8 cellular contexts compared by ENCODE assay signal in genomic region chr22:17629167-17629489, GRCh38. TPM values are rescaled to one million over a fixed set of nuclear protein-coding genes. Genes with fewer than 3 reads are reported as not detected.
DNase-seq lines count a peak whose midpoint lies in the region; ATAC-seq, FAIRE-seq and TF ChIP-seq lines count a peak whose summit lies in the region.

No MANE protein-coding gene starts in this region.

- POLR2A ChIA-PET in naive thymus-derived CD4-positive, alpha-beta T cell (lab: Charles Lee): interaction anchor here (1.0 kb wide), 1 partner anchor 10 kb away, joined by 8 read pairs; the partner anchor contains the start of gene BCL2L13

- H3K4me3 Mint-ChIP-seq in dendritic cell treated with granulocyte-macrophage colony-stimulating factor and Interleukin-4, amounts not matched to agents 40 ng/mL and 50 ng/mL, for 4 days: peak overlapping the region; percentile 88
- H3K4me3 Mint-ChIP-seq in naive thymus-derived CD4-positive, alpha-beta T cell: peak overlapping the region; percentile 89 to 99 (median 96)

- FAIRE-seq in H54 (lab: Jason Lieb, UNC): no peak

- peaks cover 31% of the 10 kb centered on the region for H3K4me1 Mint-ChIP-seq in dendritic cell treated with granulocyte-macrophage colony-stimulating factor and Interleukin-4, amounts not matched to agents 40 ng/mL and 50 ng/mL, for 4 days (ENCODE audit: low read depth)
- H3K4me1 Mint-ChIP-seq in naive thymus-derived CD4-positive, alpha-beta T cell: peaks cover 7 to 34% (median 26%) of the 10 kb centered on the region in 7 donors

- H3K4me3 ChIP-seq in AG10803 (ENCODE audit: low read length): peak overlapping the region; percentile 100
- H3K4me3 ChIP-seq in naive thymus-derived CD4-positive, alpha-beta T cell (ENCODE audit: low read length): peak overlapping the region; percentile 100

- H3K27ac ChIP-seq in naive thymus-derived CD4-positive, alpha-beta T cell (ENCODE audit: low read depth, low read length): peak overlapping the region; percentile 97

- no peaks in the 10 kb centered on the region for H3K27me3 Mint-ChIP-seq in dendritic cell treated with granulocyte-macrophage colony-stimulating factor and Interleukin-4, amounts not matched to agents 40 ng/mL and 50 ng/mL, for 4 days
- H3K27me3 Mint-ChIP-seq in naive thymus-derived CD4-positive, alpha-beta T cell: no peaks in the 10 kb centered on the region

- H3K36me3 ChIP-seq in naive thymus-derived CD4-positive, alpha-beta T cell (ENCODE audit: control insufficient read depth in 2 of 3, insufficient read depth in 3 of 3, low read length in 3 of 3): peaks cover 0 to 17% (median 0%) of the 10 kb centered on the region in 3 experiments

- CTCF ChIA-PET in naive thymus-derived CD4-positive, alpha-beta T cell (lab: Charles Lee): no interaction called here

- H3K36me3 Mint-ChIP-seq in dendritic cell treated with granulocyte-macrophage colony-stimulating factor and Interleukin-4, amounts not matched to agents 40 ng/mL and 50 ng/mL, for 4 days (ENCODE audit: low read depth): peaks cover 34% of the 10 kb centered on the region
- no peaks in the 10 kb centered on the region for H3K36me3 Mint-ChIP-seq in naive thymus-derived CD4-positive, alpha-beta T cell

- DNase-seq in AG10803 (ENCODE audit: low read depth) (no peak), LoVo (ENCODE audit: low spot score) (peak; percentile 30), H54 (ENCODE audit: insufficient read length, low spot score) (no peak), HT-29 (ENCODE audit: low spot score) (no peak), NCI-H1105 treated with DMSO at 0.1 percent for 48 hours (lab: John Stamatoyannopoulos, UW) (no peak)
- DNase-seq in naive thymus-derived CD4-positive, alpha-beta T cell: no peak
- no peak for DNase-seq in stimulated activated naive CD4-positive, alpha-beta T cell treated with Interleukin-2 at 50 U/mL for 16 hours (lab: John Stamatoyannopoulos, UW)

- TF ChIP-seq CTCF in AG10803 (conservative IDR thresholded peaks at IDR 0.05; ENCODE audit: low read length): no peak

- intact Hi-C loops in dendritic cell treated with granulocyte-macrophage colony-stimulating factor and Interleukin-4, amounts not matched to agents 40 ng/mL and 50 ng/mL, for 4 days (cut with micrococcal nuclease): loop anchor here (5.0 kb wide), 2 partner anchors 78 to 448 kb away; partner anchors contain the start of gene PEX26
- intact Hi-C loops in naive thymus-derived CD4-positive, alpha-beta T cell (cut with micrococcal nuclease): loop anchor here (2.0 to 5.0 kb wide), 3 partner anchors 148 to 542 kb away; partner anchors contain the start of gene HDHD5 (in 1 of the 2)

- ATAC-seq in naive thymus-derived CD4-positive, alpha-beta T cell: no peak

- no peaks in the 10 kb centered on the region for H3K27me3 ChIP-seq in naive thymus-derived CD4-positive, alpha-beta T cell (ENCODE audit: control insufficient read depth in 2 of 2, insufficient read depth in 2 of 2, low read length in 2 of 2)

- no peak for TF ChIP-seq POLR2A in H54 (IDR thresholded peaks at IDR 0.05; ENCODE audit: low read depth, low read length)

- peaks cover 7 to 14% of the 10 kb centered on the region in 2 donors for H3K4me1 ChIP-seq in naive thymus-derived CD4-positive, alpha-beta T cell (ENCODE audit: control insufficient read depth in 2 of 2, insufficient read depth in 2 of 2, low read length in 2 of 2)

- H3K27ac Mint-ChIP-seq in dendritic cell treated with granulocyte-macrophage colony-stimulating factor and Interleukin-4, amounts not matched to agents 40 ng/mL and 50 ng/mL, for 4 days: peak overlapping the region; percentile 95
- peak overlapping the region; percentile 90 to 99 (median 97) for H3K27ac Mint-ChIP-seq in naive thymus-derived CD4-positive, alpha-beta T cell

- no peaks in the 10 kb centered on the region for H3K9me3 Mint-ChIP-seq in dendritic cell treated with granulocyte-macrophage colony-stimulating factor and Interleukin-4, amounts not matched to agents 40 ng/mL and 50 ng/mL, for 4 days
- no peaks in the 10 kb centered on the region for H3K9me3 Mint-ChIP-seq in naive thymus-derived CD4-positive, alpha-beta T cell

- H3K9me3 ChIP-seq in naive thymus-derived CD4-positive, alpha-beta T cell (ENCODE audit: control insufficient read depth in 2 of 3, low read length in 3 of 3): no peaks in the 10 kb centered on the region

RNA-seq across cellular contexts. Expression of gene ATP6V1E1, which starts 0.6 kb away (rescaled TPM):
- total RNA-seq in naive thymus-derived CD4-positive, alpha-beta T cell: 100 to 1,000 TPM in 1 of 5 experiments, 10 to 100 TPM in 4; 51.0 to 101 (median 80.4) TPM
- 100 to 1,000 TPM in 1 of 2 donors, 10 to 100 TPM in 1; 92.2 to 120 TPM for polyA plus RNA-seq in naive thymus-derived CD4-positive, alpha-beta T cell
- total RNA-seq in HT-29 (2014; rRNA removed; shearing (Covaris generic)): 40.2 and 63.3 TPM in 2 replicates

RNA-seq across cellular contexts. Expression of gene BCL2L13, which starts 9.4 kb away (rescaled TPM):
- 10 to 100 TPM; 21.9 to 39.1 (median 32.8) TPM for total RNA-seq in naive thymus-derived CD4-positive, alpha-beta T cell
- polyA plus RNA-seq in naive thymus-derived CD4-positive, alpha-beta T cell: 10 to 100 TPM; 44.9 to 48.0 TPM
- 23.7 and 24.5 TPM in 2 replicates for total RNA-seq in HT-29 (2014; rRNA removed; shearing (Covaris generic))
